In the genomic region with DNA sequence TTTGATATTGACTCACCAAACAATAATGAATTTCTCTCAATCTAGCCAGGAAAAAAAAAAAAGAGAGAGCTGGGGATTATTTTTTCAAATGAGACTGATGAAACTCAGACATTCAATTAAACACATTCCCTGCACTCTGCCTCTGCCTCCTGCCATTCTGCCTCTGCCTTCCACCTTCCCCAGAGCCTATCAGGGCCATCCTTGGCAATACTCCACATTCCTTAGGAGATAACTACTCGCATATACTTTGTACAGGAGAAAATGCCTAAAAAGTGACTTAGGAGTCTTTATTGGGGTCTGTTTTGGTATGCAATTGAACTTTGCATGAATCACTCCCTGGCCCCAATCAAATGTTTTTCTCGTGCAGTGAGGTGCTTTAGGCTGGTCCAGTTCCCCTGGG, we compare ENCODE assay signal across 2 cellular contexts.
TF ChIP-seq lines count a peak whose summit lies in the region.

No MANE protein-coding gene starts in this region.

TF ChIP-seq in GM23338, 12 proteins besides CTCF, POLR2A, EP300 and RAD21 (continued from another document):
- TF ChIP-seq, protein P1, sequence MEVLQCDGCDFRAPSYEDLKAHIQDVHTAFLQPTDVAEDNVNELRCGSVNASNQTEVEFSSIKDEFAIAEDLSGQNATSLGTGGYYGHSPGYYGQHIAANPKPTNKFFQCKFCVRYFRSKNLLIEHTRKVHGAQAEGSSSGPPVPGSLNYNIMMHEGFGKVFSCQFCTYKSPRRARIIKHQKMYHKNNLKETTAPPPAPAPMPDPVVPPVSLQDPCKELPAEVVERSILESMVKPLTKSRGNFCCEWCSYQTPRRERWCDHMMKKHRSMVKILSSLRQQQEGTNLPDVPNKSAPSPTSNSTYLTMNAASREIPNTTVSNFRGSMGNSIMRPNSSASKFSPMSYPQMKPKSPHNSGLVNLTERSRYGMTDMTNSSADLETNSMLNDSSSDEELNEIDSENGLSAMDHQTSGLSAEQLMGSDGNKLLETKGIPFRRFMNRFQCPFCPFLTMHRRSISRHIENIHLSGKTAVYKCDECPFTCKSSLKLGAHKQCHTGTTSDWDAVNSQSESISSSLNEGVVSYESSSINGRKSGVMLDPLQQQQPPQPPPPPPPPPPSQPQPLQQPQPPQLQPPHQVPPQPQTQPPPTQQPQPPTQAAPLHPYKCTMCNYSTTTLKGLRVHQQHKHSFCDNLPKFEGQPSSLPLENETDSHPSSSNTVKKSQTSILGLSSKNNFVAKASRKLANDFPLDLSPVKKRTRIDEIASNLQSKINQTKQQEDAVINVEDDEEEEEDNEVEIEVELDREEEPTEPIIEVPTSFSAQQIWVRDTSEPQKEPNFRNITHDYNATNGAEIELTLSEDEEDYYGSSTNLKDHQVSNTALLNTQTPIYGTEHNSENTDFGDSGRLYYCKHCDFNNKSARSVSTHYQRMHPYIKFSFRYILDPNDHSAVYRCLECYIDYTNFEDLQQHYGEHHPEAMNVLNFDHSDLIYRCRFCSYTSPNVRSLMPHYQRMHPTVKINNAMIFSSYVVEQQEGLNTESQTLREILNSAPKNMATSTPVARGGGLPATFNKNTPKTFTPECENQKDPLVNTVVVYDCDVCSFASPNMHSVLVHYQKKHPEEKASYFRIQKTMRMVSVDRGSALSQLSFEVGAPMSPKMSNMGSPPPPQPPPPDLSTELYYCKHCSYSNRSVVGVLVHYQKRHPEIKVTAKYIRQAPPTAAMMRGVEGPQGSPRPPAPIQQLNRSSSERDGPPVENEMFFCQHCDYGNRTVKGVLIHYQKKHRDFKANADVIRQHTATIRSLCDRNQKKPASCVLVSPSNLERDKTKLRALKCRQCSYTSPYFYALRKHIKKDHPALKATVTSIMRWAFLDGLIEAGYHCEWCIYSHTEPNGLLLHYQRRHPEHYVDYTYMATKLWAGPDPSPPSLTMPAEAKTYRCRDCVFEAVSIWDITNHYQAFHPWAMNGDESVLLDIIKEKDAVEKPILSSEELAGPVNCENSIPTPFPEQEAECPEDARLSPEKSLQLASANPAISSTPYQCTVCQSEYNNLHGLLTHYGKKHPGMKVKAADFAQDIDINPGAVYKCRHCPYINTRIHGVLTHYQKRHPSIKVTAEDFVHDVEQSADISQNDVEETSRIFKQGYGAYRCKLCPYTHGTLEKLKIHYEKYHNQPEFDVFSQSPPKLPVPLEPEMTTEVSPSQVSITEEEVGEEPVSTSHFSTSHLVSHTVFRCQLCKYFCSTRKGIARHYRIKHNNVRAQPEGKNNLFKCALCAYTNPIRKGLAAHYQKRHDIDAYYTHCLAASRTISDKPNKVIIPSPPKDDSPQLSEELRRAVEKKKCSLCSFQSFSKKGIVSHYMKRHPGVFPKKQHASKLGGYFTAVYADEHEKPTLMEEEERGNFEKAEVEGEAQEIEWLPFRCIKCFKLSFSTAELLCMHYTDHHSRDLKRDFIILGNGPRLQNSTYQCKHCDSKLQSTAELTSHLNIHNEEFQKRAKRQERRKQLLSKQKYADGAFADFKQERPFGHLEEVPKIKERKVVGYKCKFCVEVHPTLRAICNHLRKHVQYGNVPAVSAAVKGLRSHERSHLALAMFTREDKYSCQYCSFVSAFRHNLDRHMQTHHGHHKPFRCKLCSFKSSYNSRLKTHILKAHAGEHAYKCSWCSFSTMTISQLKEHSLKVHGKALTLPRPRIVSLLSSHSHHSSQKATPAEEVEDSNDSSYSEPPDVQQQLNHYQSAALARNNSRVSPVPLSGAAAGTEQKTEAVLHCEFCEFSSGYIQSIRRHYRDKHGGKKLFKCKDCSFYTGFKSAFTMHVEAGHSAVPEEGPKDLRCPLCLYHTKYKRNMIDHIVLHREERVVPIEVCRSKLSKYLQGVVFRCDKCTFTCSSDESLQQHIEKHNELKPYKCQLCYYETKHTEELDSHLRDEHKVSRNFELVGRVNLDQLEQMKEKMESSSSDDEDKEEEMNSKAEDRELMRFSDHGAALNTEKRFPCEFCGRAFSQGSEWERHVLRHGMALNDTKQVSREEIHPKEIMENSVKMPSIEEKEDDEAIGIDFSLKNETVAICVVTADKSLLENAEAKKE (CRISPR knock-in tag; IDR thresholded peaks at IDR 0.05): no peak
- TF ChIP-seq NANOG (IDR thresholded peaks at IDR 0.05; ENCODE audit: borderline replicate concordance): no peak
- TF ChIP-seq, protein P2, sequence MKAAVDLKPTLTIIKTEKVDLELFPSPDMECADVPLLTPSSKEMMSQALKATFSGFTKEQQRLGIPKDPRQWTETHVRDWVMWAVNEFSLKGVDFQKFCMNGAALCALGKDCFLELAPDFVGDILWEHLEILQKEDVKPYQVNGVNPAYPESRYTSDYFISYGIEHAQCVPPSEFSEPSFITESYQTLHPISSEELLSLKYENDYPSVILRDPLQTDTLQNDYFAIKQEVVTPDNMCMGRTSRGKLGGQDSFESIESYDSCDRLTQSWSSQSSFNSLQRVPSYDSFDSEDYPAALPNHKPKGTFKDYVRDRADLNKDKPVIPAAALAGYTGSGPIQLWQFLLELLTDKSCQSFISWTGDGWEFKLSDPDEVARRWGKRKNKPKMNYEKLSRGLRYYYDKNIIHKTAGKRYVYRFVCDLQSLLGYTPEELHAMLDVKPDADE (IDR thresholded peaks at IDR 0.05): no peak
- no peak for TF ChIP-seq JUNB (IDR thresholded peaks at IDR 0.05; ENCODE audit: unreplicated experiment)
- no peak for TF ChIP-seq EZH2phosphoT487 (IDR thresholded peaks at IDR 0.05; ENCODE audit: unreplicated experiment)
- TF ChIP-seq CREB1 (CRISPR knock-in tag; IDR thresholded peaks at IDR 0.05; ENCODE audit: low read depth): no peak
- TF ChIP-seq POLR2AphosphoS5 (IDR thresholded peaks at IDR 0.05; ENCODE audit: low read depth): no peak
- TF ChIP-seq EZH2 (IDR thresholded peaks at IDR 0.05; ENCODE audit: low read depth, unreplicated experiment): no peak
- TF ChIP-seq, protein P3, sequence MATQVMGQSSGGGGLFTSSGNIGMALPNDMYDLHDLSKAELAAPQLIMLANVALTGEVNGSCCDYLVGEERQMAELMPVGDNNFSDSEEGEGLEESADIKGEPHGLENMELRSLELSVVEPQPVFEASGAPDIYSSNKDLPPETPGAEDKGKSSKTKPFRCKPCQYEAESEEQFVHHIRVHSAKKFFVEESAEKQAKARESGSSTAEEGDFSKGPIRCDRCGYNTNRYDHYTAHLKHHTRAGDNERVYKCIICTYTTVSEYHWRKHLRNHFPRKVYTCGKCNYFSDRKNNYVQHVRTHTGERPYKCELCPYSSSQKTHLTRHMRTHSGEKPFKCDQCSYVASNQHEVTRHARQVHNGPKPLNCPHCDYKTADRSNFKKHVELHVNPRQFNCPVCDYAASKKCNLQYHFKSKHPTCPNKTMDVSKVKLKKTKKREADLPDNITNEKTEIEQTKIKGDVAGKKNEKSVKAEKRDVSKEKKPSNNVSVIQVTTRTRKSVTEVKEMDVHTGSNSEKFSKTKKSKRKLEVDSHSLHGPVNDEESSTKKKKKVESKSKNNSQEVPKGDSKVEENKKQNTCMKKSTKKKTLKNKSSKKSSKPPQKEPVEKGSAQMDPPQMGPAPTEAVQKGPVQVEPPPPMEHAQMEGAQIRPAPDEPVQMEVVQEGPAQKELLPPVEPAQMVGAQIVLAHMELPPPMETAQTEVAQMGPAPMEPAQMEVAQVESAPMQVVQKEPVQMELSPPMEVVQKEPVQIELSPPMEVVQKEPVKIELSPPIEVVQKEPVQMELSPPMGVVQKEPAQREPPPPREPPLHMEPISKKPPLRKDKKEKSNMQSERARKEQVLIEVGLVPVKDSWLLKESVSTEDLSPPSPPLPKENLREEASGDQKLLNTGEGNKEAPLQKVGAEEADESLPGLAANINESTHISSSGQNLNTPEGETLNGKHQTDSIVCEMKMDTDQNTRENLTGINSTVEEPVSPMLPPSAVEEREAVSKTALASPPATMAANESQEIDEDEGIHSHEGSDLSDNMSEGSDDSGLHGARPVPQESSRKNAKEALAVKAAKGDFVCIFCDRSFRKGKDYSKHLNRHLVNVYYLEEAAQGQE (IDR thresholded peaks at IDR 0.05; ENCODE audit: unreplicated experiment): no peak

TF ChIP-seq in WTC11, 78 proteins besides CTCF, POLR2A, EP300 and RAD21 (continued from another document):
- TF ChIP-seq, protein P4, sequence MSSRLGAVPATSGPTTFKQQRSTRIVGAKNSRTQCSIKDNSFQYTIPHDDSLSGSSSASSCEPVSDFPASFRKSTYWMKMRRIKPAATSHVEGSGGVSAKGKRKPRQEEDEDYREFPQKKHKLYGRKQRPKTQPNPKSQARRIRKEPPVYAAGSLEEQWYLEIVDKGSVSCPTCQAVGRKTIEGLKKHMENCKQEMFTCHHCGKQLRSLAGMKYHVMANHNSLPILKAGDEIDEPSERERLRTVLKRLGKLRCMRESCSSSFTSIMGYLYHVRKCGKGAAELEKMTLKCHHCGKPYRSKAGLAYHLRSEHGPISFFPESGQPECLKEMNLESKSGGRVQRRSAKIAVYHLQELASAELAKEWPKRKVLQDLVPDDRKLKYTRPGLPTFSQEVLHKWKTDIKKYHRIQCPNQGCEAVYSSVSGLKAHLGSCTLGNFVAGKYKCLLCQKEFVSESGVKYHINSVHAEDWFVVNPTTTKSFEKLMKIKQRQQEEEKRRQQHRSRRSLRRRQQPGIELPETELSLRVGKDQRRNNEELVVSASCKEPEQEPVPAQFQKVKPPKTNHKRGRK (CRISPR knock-in tag; IDR thresholded peaks at IDR 0.05; ENCODE audit: borderline replicate concordance): no peak
- no peak for TF ChIP-seq NFYB (CRISPR knock-in tag; conservative IDR thresholded peaks at IDR 0.05; ENCODE audit: low read depth)
